In the genomic region with DNA sequence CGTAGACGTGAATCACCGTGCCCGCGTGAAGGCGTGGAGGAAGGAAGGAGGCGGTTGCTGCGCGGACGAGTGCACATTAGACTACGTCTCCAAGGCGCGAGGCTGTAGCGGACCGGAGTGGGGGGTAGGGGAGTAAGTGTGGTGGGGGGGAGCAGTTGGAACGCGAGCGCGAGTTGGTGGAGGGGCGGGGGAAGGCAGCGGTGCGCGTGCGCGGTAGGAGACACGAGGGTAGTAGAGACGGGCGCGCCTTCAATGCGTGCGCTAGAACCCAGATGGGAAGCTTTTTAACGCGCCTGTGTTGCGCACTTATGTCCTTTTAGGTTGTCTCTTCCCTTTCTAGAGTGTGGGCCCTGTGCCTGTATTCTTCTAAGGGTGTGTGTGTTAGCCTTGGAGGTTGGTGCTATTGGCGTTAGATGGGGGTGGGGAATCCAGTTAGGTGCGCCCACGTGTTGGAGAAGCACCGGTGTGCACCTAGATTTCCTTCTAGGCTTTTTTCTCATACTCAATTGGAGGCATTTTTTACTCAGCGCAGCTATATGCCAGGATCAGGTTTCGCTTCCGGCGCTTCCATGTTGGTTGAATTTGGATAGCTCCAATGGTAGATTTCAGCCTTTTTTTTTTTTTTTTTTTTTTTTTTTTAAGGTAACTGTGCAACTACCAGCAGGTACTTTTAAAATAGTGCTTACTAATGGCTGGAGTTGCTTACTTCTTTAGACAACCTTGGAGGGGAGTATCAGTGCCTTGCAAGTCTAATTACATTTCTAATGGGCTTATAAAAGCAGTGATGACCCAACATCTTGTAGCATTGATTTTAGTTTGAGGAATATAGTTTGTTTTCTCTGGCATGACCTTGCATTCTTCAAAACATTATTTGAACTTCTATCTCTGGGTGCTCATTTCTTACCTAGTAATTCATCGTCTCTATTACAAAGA, we compare ENCODE assay signal across 7 cellular contexts. TPM values are rescaled to one million over a fixed set of nuclear protein-coding genes. Genes with fewer than 3 reads are reported as not detected.
DNase-seq lines count a peak whose midpoint lies in the region; ATAC-seq and TF ChIP-seq lines count a peak whose summit lies in the region.

No MANE protein-coding gene starts in this region.

- peak overlapping the region; percentile 99 for H3K4me2 ChIP-seq in osteoblast (ENCODE audit: insufficient read depth, low read length)

- H3K9me3 ChIP-seq in osteoblast (ENCODE audit: low read depth, low read length) = no peaks in the 10 kb centered on the region
- H3K9me3 ChIP-seq in thoracic aorta = no peaks in the 10 kb centered on the region

- H3K4me1 ChIP-seq in osteoblast (ENCODE audit: insufficient read depth, low read length) (peaks cover 37% of the 10 kb centered on the region), thoracic aorta (ENCODE audit: control insufficient read depth in 1 of 2, low read depth in 2 of 2) (peaks cover 31 to 55% of the 10 kb centered on the region in 2 donors)

- DNase-seq in M059J (ENCODE audit: low read depth) (peak; percentile 60), SK-MEL-5 (ENCODE audit: low read depth, low spot score) (peak; percentile 89), glomerular visceral epithelial cell (ENCODE audit: extremely low spot score) (peak; percentile 77), osteoblast (ENCODE audit: insufficient read length, low spot score, missing footprints) (peak; percentile 79), thoracic aorta (ENCODE audit: low spot score) (peak; percentile 27)
- peak; percentile 89 for DNase-seq in activated naive CD4-positive, alpha-beta T cell treated with anti-CD3 and anti-CD28 coated beads, Interleukin-2, amount 50 U/mL, for 16 hours

- H4K20me1 ChIP-seq in osteoblast (ENCODE audit: insufficient read depth, low read length) = peaks cover 53% of the 10 kb centered on the region

- H3K27ac ChIP-seq in osteoblast (ENCODE audit: low read depth, low read length) (peak overlapping the region; percentile 90), thoracic aorta (peak overlapping the region; percentile 58 to 83)

- TF ChIP-seq POLR2A in GM18526 (IDR thresholded peaks at IDR 0.05; ENCODE audit: extremely low read depth, insufficient read length) = peak; percentile 27

- ATAC-seq in thoracic aorta (ENCODE audit: insufficient number of reproducible peaks, low FRiP score, low read depth) = no peak

- in situ Hi-C loops in SK-MEL-5 (cut with HindIII; ENCODE audit: low pct_unique_long_range_greater_than_20kb, low sequenced_read_pairs) = no loop called here

- TF ChIP-seq CTCF in osteoblast (IDR thresholded peaks at IDR 0.05; ENCODE audit: extremely low read depth, low read depth, low read length) = no peak
- no peak for TF ChIP-seq CTCF in thoracic aorta (IDR thresholded peaks at IDR 0.05)

- peak overlapping the region; percentile 97 for H2AFZ ChIP-seq in osteoblast (ENCODE audit: low read length)

- H3K4me3 ChIP-seq in osteoblast (ENCODE audit: insufficient read depth, low read length) = peak overlapping the region; percentile 90
- peak overlapping the region; percentile 89 for H3K4me3 ChIP-seq in thoracic aorta

- H3K27me3 ChIP-seq in osteoblast (ENCODE audit: insufficient read depth, low read length) (no peaks in the 10 kb centered on the region), thoracic aorta (replicated peaks; ENCODE audit: insufficient read depth) (no peaks in the 10 kb centered on the region)

- peaks cover 24% of the 10 kb centered on the region for H3K36me3 ChIP-seq in osteoblast (ENCODE audit: insufficient read depth, low read length)
- no peaks in the 10 kb centered on the region for H3K36me3 ChIP-seq in thoracic aorta

- peaks cover 65% of the 10 kb centered on the region for H3K79me2 ChIP-seq in osteoblast (ENCODE audit: insufficient read depth, low read length)

RNA-seq across cellular contexts. Expression of a gene that starts 0.8 kb away (rescaled TPM):
- total RNA-seq in M059J (2014; rRNA removed; shearing (Covaris generic)) = 248 and 279 TPM in 2 replicates
- 995 and 1,087 TPM in 2 replicates for total RNA-seq in SK-MEL-5 (2014; rRNA removed; shearing (Covaris generic))
- 424 and 486 TPM in 2 replicates for polyA plus RNA-seq in SK-MEL-5 (2015; cell fraction: cytosol; rRNA removed)
- polyA plus RNA-seq in SK-MEL-5 (2015; cell fraction: nucleus; rRNA removed) = 135 and 229 TPM in 2 replicates
- total RNA-seq in osteoblast (1,135 and 1,332 TPM in 2 replicates), thoracic aorta (100 to 1,000 TPM; 279 to 338 TPM)

RNA-seq across cellular contexts. Expression of a gene that starts 42.8 kb away (rescaled TPM):
- total RNA-seq in M059J (2014; rRNA removed; shearing (Covaris generic)) = 31.1 and 39.9 TPM in 2 replicates
- 13.9 and 15.9 TPM in 2 replicates for total RNA-seq in SK-MEL-5 (2014; rRNA removed; shearing (Covaris generic))
- 22.8 and 24.2 TPM in 2 replicates for polyA plus RNA-seq in SK-MEL-5 (2015; cell fraction: cytosol; rRNA removed)
- 101 and 107 TPM in 2 replicates for polyA plus RNA-seq in SK-MEL-5 (2015; cell fraction: nucleus; rRNA removed)
- total RNA-seq in osteoblast (72.0 and 76.0 TPM in 2 replicates), thoracic aorta (100 to 1,000 TPM; 292 to 307 TPM)

RNA-seq across cellular contexts. Expression of a gene that starts 58.2 kb away (rescaled TPM):
- 643 and 924 TPM in 2 replicates for total RNA-seq in M059J (2014; rRNA removed; shearing (Covaris generic))
- total RNA-seq in SK-MEL-5 (2014; rRNA removed; shearing (Covaris generic)) = 1.0 and 1.6 TPM in 2 replicates
- 2.5 and 2.7 TPM in 2 replicates for polyA plus RNA-seq in SK-MEL-5 (2015; cell fraction: cytosol; rRNA removed)
- 4.8 TPM in 1 of 2 replicates, not detected in the other for polyA plus RNA-seq in SK-MEL-5 (2015; cell fraction: nucleus; rRNA removed)
- total RNA-seq in osteoblast = 22.4 and 61.9 TPM in 2 replicates
- total RNA-seq in thoracic aorta = 10 to 100 TPM; 21.5 to 38.3 TPM

Comparison
In these comparisons a context has a peak if more than half of its experiments do, and no peak if none do; other contexts are left out.
1. DNase-seq: peak in every context shown above with its lines; median percentile 89 in SK-MEL-5; 89 in activated naive CD4-positive, alpha-beta T cell treated with anti-CD3 and anti-CD28 coated beads, Interleukin-2, amount 50 U/mL, for 16 hours; 79 in osteoblast; 77 in glomerular visceral epithelial cell; 60 in M059J; 27 in thoracic aorta.
2. RNA of a gene that starts 58.2 kb away (total RNA-seq): 643 to 924 TPM in M059J; 22.4 to 61.9 TPM in osteoblast, 21.5 to 38.3 TPM in thoracic aorta and 1.0 to 1.6 TPM in SK-MEL-5; every median in the first group is over 10 times any median in the second.